Comparison of ENCODE assay signal across 15 cellular contexts in the genomic region with DNA sequence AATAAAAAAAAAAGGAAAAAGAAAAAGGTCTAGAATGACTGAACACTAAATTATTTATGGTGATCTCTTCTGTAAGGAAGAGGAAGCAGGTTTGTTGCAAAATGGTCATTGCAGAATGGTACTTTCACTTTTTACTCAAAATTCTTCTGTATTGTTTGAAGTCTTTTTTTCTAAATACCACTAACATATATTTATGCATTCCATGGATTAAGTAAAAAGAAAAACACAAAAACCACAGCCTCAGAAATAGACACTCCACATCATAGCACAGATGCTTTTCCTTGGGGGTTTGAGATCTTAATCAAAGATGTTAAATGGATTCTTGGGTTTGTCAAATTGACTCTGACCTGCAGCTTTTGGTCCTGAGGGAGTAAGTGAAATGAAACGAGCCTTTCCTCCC. TPM values are rescaled to one million over a fixed set of nuclear protein-coding genes. Genes with fewer than 3 reads are reported as not detected.
A peak's percentile ranks its signal among the peaks of the same experiment; 100 is the strongest.
DNase-seq lines count a peak whose midpoint lies in the region; ATAC-seq and TF ChIP-seq lines count a peak whose summit lies in the region.
"Had no signal": no experiment of that assay in that cellular context is flagged by ENCODE, and none has a peak within 500 bp of the region (broad histone marks: within the 10 kb centered on the region; RNA-seq: fewer than 3 reads in every experiment).

No MANE protein-coding gene starts in this region.

- no peaks in the 10 kb centered on the region for H3K9me3 Mint-ChIP-seq in neural progenitor cell
- H3K9me3 Mint-ChIP-seq: CD8-positive, alpha-beta memory T cell had no signal

- TF ChIP-seq CTCF in NB4 (IDR thresholded peaks at IDR 0.05; ENCODE audit: low read depth, low read length) (no peak), astrocyte of the cerebellum (IDR thresholded peaks at IDR 0.05; ENCODE audit: low read depth, low read length, missing control alignments) (no peak), neural progenitor cell (IDR thresholded peaks at IDR 0.05) (no peak), omental fat pad (IDR thresholded peaks at IDR 0.05) (no peak), right lobe of liver (IDR thresholded peaks at IDR 0.05) (no peak)

- no peaks in the 10 kb centered on the region for H3K9me3 ChIP-seq in neural progenitor cell (ENCODE audit: low read depth)
- H3K9me3 ChIP-seq in right lobe of liver = no peaks in the 10 kb centered on the region
- H3K9me3 ChIP-seq: gastrocnemius medialis had no signal

- no peak overlapping the region for H2AFZ ChIP-seq in neural progenitor cell (replicated peaks)

- no peaks in the 10 kb centered on the region for H3K27me3 ChIP-seq in neural progenitor cell
- no peaks in the 10 kb centered on the region for H3K27me3 ChIP-seq in right lobe of liver
- H3K27me3 ChIP-seq: gastrocnemius medialis had no signal

- peak overlapping the region; percentile 30 for H3K4me3 Mint-ChIP-seq in neural progenitor cell
- H3K4me3 Mint-ChIP-seq: activated CD8-positive, alpha-beta T cell treated with anti-CD3 and anti-CD28 coated beads, Interleukin-2, amount 10 ng/mL, durations not matched to agents 7 days and 5 days; CD8-positive, alpha-beta memory T cell had no signal

- H4K20me1 ChIP-seq in neural progenitor cell (ENCODE audit: low read depth) = no peaks in the 10 kb centered on the region

- TF ChIP-seq POLR2A in NB4 (IDR thresholded peaks at IDR 0.05; ENCODE audit: extremely low read depth, insufficient read length) (no peak), right lobe of liver (IDR thresholded peaks at IDR 0.05) (no peak)

- DNase-seq in CD1c-positive myeloid dendritic cell (ENCODE audit: extremely low spot score) = peak; percentile 59
- DNase-seq in NB4 (ENCODE audit: low read depth) = peak; percentile 38
- DNase-seq in astrocyte of the cerebellum (ENCODE audit: low read depth) = peak; percentile 78
- DNase-seq in neural progenitor cell (ENCODE audit: low spot score) = no peak
- no peak for DNase-seq in islet precursor cell
- DNase-seq in omental fat pad (ENCODE audit: low spot score) = no peak
- no peak for DNase-seq in NCI-H146 (lab: John Stamatoyannopoulos, UW)
- DNase-seq in right lobe of liver = no peak
- DNase-seq: activated CD8-positive, alpha-beta T cell treated with anti-CD3 and anti-CD28 coated beads, Interleukin-2, amount 10 ng/mL, durations not matched to agents 7 days and 5 days; activated gamma-delta T cell; CD8-positive, alpha-beta memory T cell; effector memory CD4-positive, alpha-beta T cell; gastrocnemius medialis; NCI-H2227 treated with DMSO at 0.1 percent for 48 hours had no signal

- H3K27ac Mint-ChIP-seq in neural progenitor cell = peak overlapping the region; percentile 79
- H3K27ac Mint-ChIP-seq: activated CD8-positive, alpha-beta T cell treated with anti-CD3 and anti-CD28 coated beads, Interleukin-2, amount 10 ng/mL, durations not matched to agents 7 days and 5 days; CD8-positive, alpha-beta memory T cell had no signal

- in situ Hi-C loops in astrocyte of the cerebellum (cut with HindIII; ENCODE audit: low sequenced_read_pairs) = no loop called here

- H3K36me3 ChIP-seq in neural progenitor cell = no peaks in the 10 kb centered on the region
- H3K36me3 ChIP-seq in right lobe of liver = no peaks in the 10 kb centered on the region
- H3K36me3 ChIP-seq: gastrocnemius medialis had no signal

- peaks cover 8% of the 10 kb centered on the region for H3K27me3 Mint-ChIP-seq in neural progenitor cell (ENCODE audit: insufficient read depth, low read depth)

- H3K27ac ChIP-seq in neural progenitor cell = no peak overlapping the region
- H3K27ac ChIP-seq in right lobe of liver = no peak overlapping the region
- H3K27ac ChIP-seq: gastrocnemius medialis had no signal

- H3K36me3 Mint-ChIP-seq in neural progenitor cell = no peaks in the 10 kb centered on the region
- H3K36me3 Mint-ChIP-seq: CD8-positive, alpha-beta memory T cell had no signal

- intact Hi-C loops in right lobe of liver (cut with DNase I) = no loop called here

- H3K4me3 ChIP-seq in NB4 (ENCODE audit: low read depth, low read length) (no peak overlapping the region), astrocyte of the cerebellum (ENCODE audit: low read depth, low read length) (no peak overlapping the region), neural progenitor cell (no peak overlapping the region), right lobe of liver (no peak overlapping the region)
- H3K4me3 ChIP-seq: gastrocnemius medialis had no signal

- no peak overlapping the region for H3K9ac ChIP-seq in neural progenitor cell

- no peaks in the 10 kb centered on the region for H3K79me2 ChIP-seq in neural progenitor cell (ENCODE audit: low read depth)

- no peak overlapping the region for H3K4me2 ChIP-seq in neural progenitor cell

- ATAC-seq in omental fat pad (ENCODE audit: low FRiP score) (no peak), right lobe of liver (no peak)
- ATAC-seq: activated CD8-positive, alpha-beta T cell treated with anti-CD3 and anti-CD28 coated beads, Interleukin-2, amount 10 ng/mL, durations not matched to agents 7 days and 5 days; gastrocnemius medialis; sciatic nerve had no signal

- peaks cover 52% of the 10 kb centered on the region for H3K4me1 Mint-ChIP-seq in neural progenitor cell
- H3K4me1 Mint-ChIP-seq: CD8-positive, alpha-beta memory T cell had no signal

- 21% methylated on average over 1 of the region's 1 CpG for WGBS in right lobe of liver (ENCODE audit: insufficient coverage, low coverage, low lambda C conversion rate, missing lambda C conversion rate)

- H3F3A ChIP-seq in neural progenitor cell (ENCODE audit: low read depth) = peaks cover 2% of the 10 kb centered on the region

- H3K4me1 ChIP-seq in neural progenitor cell = no peaks in the 10 kb centered on the region
- no peaks in the 10 kb centered on the region for H3K4me1 ChIP-seq in right lobe of liver

RNA-seq across cellular contexts. Expression of gene RHOB, which starts 47.4 kb away (rescaled TPM):
- total RNA-seq in neural progenitor cell (ENCODE audit: low replicate concordance) (16.1 and 28.7 TPM in 2 replicates), omental fat pad (1,000 to 10,000 TPM in 3 of 4 donors, 100 to 1,000 TPM in 1; 917 to 1,730 (median 1,246) TPM), right lobe of liver (100 to 1,000 TPM; 185 to 656 (median 388) TPM)

Comparison
In these comparisons a context has a peak if more than half of its experiments do, and no peak if none do; other contexts are left out.
1. DNase-seq: peak in CD1c-positive myeloid dendritic cell (single experiment), NB4 (single experiment) and astrocyte of the cerebellum (single experiment); none in neural progenitor cell (single experiment), islet precursor cell (single experiment), omental fat pad (single experiment), NCI-H146 (single experiment) and right lobe of liver (0 of 3).